In the genomic region with DNA sequence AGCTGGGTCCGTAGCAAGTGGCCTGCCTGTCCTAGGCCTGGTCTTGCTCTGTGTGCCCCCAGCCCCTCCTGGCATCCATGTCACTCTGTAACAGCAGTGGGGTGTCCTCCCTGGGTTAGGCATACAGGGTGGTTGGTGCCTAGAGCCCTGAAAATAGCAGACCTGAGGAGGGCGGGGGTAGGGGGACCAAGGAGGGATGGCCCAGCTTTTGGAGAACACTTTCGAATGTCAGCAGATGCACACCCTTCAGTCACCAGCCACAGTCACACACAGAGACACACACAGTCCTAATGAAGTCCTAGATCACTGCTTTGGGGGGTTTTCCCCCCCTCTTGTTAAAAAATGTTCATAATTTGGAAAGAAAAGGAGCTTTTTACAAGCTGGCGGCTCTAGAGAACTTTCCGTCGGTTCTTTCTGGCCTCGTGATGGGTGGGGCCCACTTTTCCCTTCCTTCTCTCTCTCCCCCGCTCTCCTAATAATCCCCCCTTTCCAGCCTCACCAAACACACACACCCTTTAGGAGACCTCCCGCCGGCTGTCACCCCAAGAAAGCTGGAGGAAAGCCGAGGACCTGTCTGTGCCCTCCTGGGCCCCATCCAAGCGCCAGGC, we compare ENCODE assay signal across 10 cellular contexts. TPM values are rescaled to one million over a fixed set of nuclear protein-coding genes. Genes with fewer than 3 reads are reported as not detected.
DNase-seq lines count a peak whose midpoint lies in the region; ATAC-seq and TF ChIP-seq lines count a peak whose summit lies in the region.
"Had no signal": no experiment of that assay in that cellular context is flagged by ENCODE, and none has a peak within 500 bp of the region (broad histone marks: within the 10 kb centered on the region; RNA-seq: fewer than 3 reads in every experiment).

No MANE protein-coding gene starts in this region.

- peaks cover 2% of the 10 kb centered on the region for H3K4me1 Mint-ChIP-seq in T-helper 2 cell treated with Interferon-gamma antibody and Interleukin-4, amounts not matched to agents 5 μg/mL and 100 μg/mL, for 36 hours (ENCODE audit: low read depth)

- TF ChIP-seq CTCF in IMR-90 (conservative IDR thresholded peaks at IDR 0.05; ENCODE audit: low read depth, low read length), result no peak

- H3K14ac ChIP-seq in IMR-90 (replicated peaks; ENCODE audit: low read depth, low read length), result peak overlapping the region; percentile 95

- dilution Hi-C loops in IMR-90 (cut with HindIII; ENCODE audit: low sequenced_read_pairs, unreplicated experiment), result no loop called here

- H3K27ac ChIP-seq in IMR-90 (ENCODE audit: insufficient read depth, low read length) (peak overlapping the region; percentile 100), duodenal mucosa (ENCODE audit: low read depth, low read length) (peak overlapping the region; percentile 58), mesodermal cell (ENCODE audit: low read depth, low read length, severe bottlenecking) (peak overlapping the region; percentile 88), temporal lobe (ENCODE audit: low read depth, low read length) (peak overlapping the region; percentile 90)

- H3K27me3 ChIP-seq in IMR-90 (ENCODE audit: control insufficient read depth, insufficient read depth, low read length) (no peaks in the 10 kb centered on the region), duodenal mucosa (ENCODE audit: control insufficient read depth in 1 of 2, insufficient read depth in 2 of 2, low read length in 2 of 2) (no peaks in the 10 kb centered on the region)

- H2AK9ac ChIP-seq in IMR-90 (replicated peaks; ENCODE audit: low read depth, low read length, poor library complexity), result peak overlapping the region; percentile 100

- 0% methylated on average over 2 of the region's 12 CpGs; no CpG with 5 or more reads in 1 of the 2 experiments for WGBS in IMR-90 (ENCODE audit: extremely low coverage in 2 of 2, insufficient read length in 1 of 2), 2 experiments
- WGBS in mesodermal cell (ENCODE audit: insufficient coverage in 2 of 2), 2 experiments, result 32 to 41% methylated on average over 5 to 10 of the region's 12 CpGs

- H2BK15ac ChIP-seq in IMR-90 (ENCODE audit: low read depth, low read length), result peak overlapping the region; percentile 99

- peak overlapping the region; percentile 100 for H3K4ac ChIP-seq in IMR-90 (ENCODE audit: low read depth, low read length)

- H2AK5ac ChIP-seq in IMR-90 (ENCODE audit: low read depth, low read length), result peak overlapping the region; percentile 100

- peak overlapping the region; percentile 41 for H3K4me2 ChIP-seq in IMR-90 (ENCODE audit: low read depth, low read length)

- peaks cover 7% of the 10 kb centered on the region; the same call in 1 of the 2 replicates for H3K36me3 ChIP-seq in IMR-90 (ENCODE audit: control insufficient read depth, insufficient read depth, low read length)
- H3K36me3 ChIP-seq in duodenal mucosa (ENCODE audit: control insufficient read depth in 1 of 2, insufficient read depth in 2 of 2, low read length in 2 of 2), result no peaks in the 10 kb centered on the region
- H3K36me3 ChIP-seq in mesodermal cell (ENCODE audit: control insufficient read depth, insufficient read depth, low read length), result no peaks in the 10 kb centered on the region

- H2AFZ ChIP-seq in IMR-90 (replicated peaks; ENCODE audit: low read length, poor library complexity), result peak overlapping the region; percentile 80

- H3K4me3 ChIP-seq in IMR-90 (ENCODE audit: insufficient read depth, low read depth, low read length), result no peak overlapping the region
- H3K4me3 ChIP-seq in duodenal mucosa (ENCODE audit: low read depth in 1 of 2, low read length in 2 of 2), result no peak overlapping the region
- H3K4me3 ChIP-seq in mesodermal cell (ENCODE audit: extremely low read depth, insufficient read depth, low read length, poor library complexity, severe bottlenecking), result no peak overlapping the region

- H4K91ac ChIP-seq in IMR-90 (ENCODE audit: insufficient read depth, low read depth, low read length), result peak overlapping the region; percentile 99

- H2BK120ac ChIP-seq in IMR-90 (ENCODE audit: low read depth, low read length), result peak overlapping the region; percentile 100

- peaks cover 44% of the 10 kb centered on the region for H3K9me1 ChIP-seq in IMR-90 (ENCODE audit: insufficient read depth, low read length)

- H3K36me3 Mint-ChIP-seq in T-helper 2 cell treated with Interferon-gamma antibody and Interleukin-4, amounts not matched to agents 5 μg/mL and 100 μg/mL, for 36 hours (ENCODE audit: low read depth), result no peaks in the 10 kb centered on the region
- H3K36me3 Mint-ChIP-seq: T-cell had no signal

- H4K8ac ChIP-seq in IMR-90 (ENCODE audit: low read depth in 2 of 2, low read length in 2 of 2), result peak overlapping the region; percentile 99 to 100

- TF ChIP-seq RAD21 in IMR-90 (IDR thresholded peaks at IDR 0.05; ENCODE audit: low read length), result no peak

- peak overlapping the region; percentile 89 for H3K56ac ChIP-seq in IMR-90 (ENCODE audit: extremely low read depth, insufficient read depth, low read length)

- no peak for DNase-seq in IMR-90
- DNase-seq in DMS79 (lab: John Stamatoyannopoulos, UW), result no peak
- no peak for DNase-seq in NCI-H446 treated with DMSO at 0.1 percent for 48 hours (lab: John Stamatoyannopoulos, UW)
- no peak for DNase-seq in T-helper 2 cell treated with Interferon-gamma antibody and Interleukin-4, amounts not matched to agents 5 μg/mL and 100 μg/mL, for 36 hours (ENCODE audit: low spot score)
- DNase-seq: stimulated activated naive CD4-positive, alpha-beta T cell treated with Interleukin-2 at 50 U/mL for 16 hours; T-cell had no signal

- no TSS peak for BruUV-seq in IMR-90 (replicated peaks; lab: Mats Ljungman, UMichigan)

- no peak for TF ChIP-seq POLR2A in IMR-90 (IDR thresholded peaks at IDR 0.05; ENCODE audit: low read depth, low read length)

- peaks cover 14% of the 10 kb centered on the region for H3K27me3 Mint-ChIP-seq in T-helper 2 cell treated with Interferon-gamma antibody and Interleukin-4, amounts not matched to agents 5 μg/mL and 100 μg/mL, for 36 hours (ENCODE audit: low read depth)

- ATAC-seq in IMR-90 (ENCODE audit: low read depth), result peak; percentile 1; the same call in 1 of the 2 replicates
- no peak for ATAC-seq in HG02571 (IDR thresholded peaks at IDR 0.05; ENCODE audit: unreplicated experiment)
- ATAC-seq: T-cell had no signal

- H3K9me3 ChIP-seq in IMR-90 (ENCODE audit: control insufficient read depth, insufficient read depth, low read length) (no peaks in the 10 kb centered on the region), duodenal mucosa (ENCODE audit: control insufficient read depth in 1 of 2, low read length in 2 of 2) (no peaks in the 10 kb centered on the region), mesodermal cell (ENCODE audit: control insufficient read depth, low read length) (no peaks in the 10 kb centered on the region)

- H4K5ac ChIP-seq in IMR-90 (ENCODE audit: low read depth, low read length), result peak overlapping the region; percentile 98

- peak overlapping the region; percentile 95 for H3K23ac ChIP-seq in IMR-90 (ENCODE audit: low read depth, low read length)

- peak overlapping the region; percentile 85 for H3K9ac ChIP-seq in IMR-90 (ENCODE audit: low read depth, low read length)
- H3K9ac ChIP-seq in duodenal mucosa (ENCODE audit: low read depth in 1 of 2, low read length in 2 of 2), result peak overlapping the region; percentile 12 to 32

- H3K27ac Mint-ChIP-seq in T-helper 2 cell treated with Interferon-gamma antibody and Interleukin-4, amounts not matched to agents 5 μg/mL and 100 μg/mL, for 36 hours, result no peak overlapping the region
- H3K27ac Mint-ChIP-seq: T-cell had no signal

- in situ Hi-C loops in IMR-90 (cut with MboI; ENCODE audit: low sequenced_read_pairs), result no loop called here

- peak overlapping the region; percentile 99 for H3K18ac ChIP-seq in IMR-90 (ENCODE audit: low read depth, low read length)

- CTCF ChIA-PET in IMR-90 (lab: Yijun Ruan, JAX), result interaction anchor here (0.6 to 2.7 kb wide), 3 partner anchors 21 to 89 kb away, joined by 3 to 13 read pairs (median 7); no protein-coding TSS in a partner anchor

- H3K9me3 Mint-ChIP-seq in T-helper 2 cell treated with Interferon-gamma antibody and Interleukin-4, amounts not matched to agents 5 μg/mL and 100 μg/mL, for 36 hours, result no peaks in the 10 kb centered on the region
- H3K9me3 Mint-ChIP-seq: T-cell had no signal

- H3K4me1 ChIP-seq in IMR-90 (ENCODE audit: control insufficient read depth, insufficient read depth, low read length), result peaks cover 72% of the 10 kb centered on the region
- peaks cover 70 to 73% of the 10 kb centered on the region in 2 donors for H3K4me1 ChIP-seq in duodenal mucosa (ENCODE audit: control insufficient read depth in 1 of 2, insufficient read depth in 2 of 2, low read length in 2 of 2)
- peaks cover 75% of the 10 kb centered on the region for H3K4me1 ChIP-seq in mesodermal cell (ENCODE audit: control insufficient read depth, insufficient read depth, low read length, poor library complexity, severe bottlenecking)

- H3K4me3 Mint-ChIP-seq in T-helper 2 cell treated with Interferon-gamma antibody and Interleukin-4, amounts not matched to agents 5 μg/mL and 100 μg/mL, for 36 hours, result no peak overlapping the region
- H3K4me3 Mint-ChIP-seq: T-cell had no signal

- POLR2A ChIA-PET in IMR-90 (lab: Charles Lee; ENCODE audit: unreplicated experiment), result interaction anchor here (0.6 to 1.3 kb wide), 4 partner anchors 10 to 32 kb away, joined by 4 to 11 read pairs (median 6); no protein-coding TSS in a partner anchor

- peak overlapping the region; percentile 100 for H2BK5ac ChIP-seq in IMR-90 (ENCODE audit: low read depth, low read length, poor library complexity, severe bottlenecking)

- H3K79me1 ChIP-seq in IMR-90 (ENCODE audit: low read depth in 1 of 2, low read length in 2 of 2), result peaks cover 44 to 89% of the 10 kb centered on the region in 2 experiments

- H2BK20ac ChIP-seq in IMR-90 (ENCODE audit: low read depth, low read length), result peak overlapping the region; percentile 95

- peaks cover 14% of the 10 kb centered on the region; the same call in 1 of the 2 replicates for H4K20me1 ChIP-seq in IMR-90 (ENCODE audit: insufficient read depth, low read length)

- intact Hi-C loops in IMR-90 (cut with micrococcal nuclease), result no loop called here

TF ChIP-seq in IMR-90, 13 proteins besides CTCF, POLR2A, EP300 and RAD21 (continues in another document):
- no peak for TF ChIP-seq CEBPB (IDR thresholded peaks at IDR 0.05; ENCODE audit: low read depth, low read length)
- no peak for TF ChIP-seq MAZ (IDR thresholded peaks at IDR 0.05; ENCODE audit: borderline replicate concordance, low read depth, low read length)

RNA-seq across cellular contexts. Expression of gene LYL1, which starts 47.9 kb away (rescaled TPM):
- total RNA-seq in IMR-90 (2012; rRNA removed) (0.28 and 0.36 TPM in 2 replicates), temporal lobe (1.2 TPM)
- polyA plus RNA-seq in IMR-90 (2012; rRNA removed), result 0.39 and 0.63 TPM in 2 replicates
- 0.17 and 0.64 TPM in 2 replicates for polyA plus RNA-seq in IMR-90 (2012; cell fraction: cytosol; rRNA removed)
- polyA plus RNA-seq in IMR-90 (2012; cell fraction: nucleus; rRNA removed; ENCODE audit: low replicate concordance), result 0.56 and 1.4 TPM in 2 replicates
- polyA plus RNA-seq in mesodermal cell (2013, experiment 1 of 2), result 14.3 TPM
- 10.6 TPM for polyA plus RNA-seq in mesodermal cell (2013, experiment 2 of 2)

RNA-seq across cellular contexts. Expression of gene NFIX, which starts 59.4 kb away (rescaled TPM):
- 10.0 and 10.2 TPM in 2 replicates for total RNA-seq in IMR-90 (2012; rRNA removed)
- polyA plus RNA-seq in IMR-90 (2012; rRNA removed), result 46.9 and 47.7 TPM in 2 replicates
- 34.3 and 53.4 TPM in 2 replicates for polyA plus RNA-seq in IMR-90 (2012; cell fraction: cytosol; rRNA removed)
- polyA plus RNA-seq in IMR-90 (2012; cell fraction: nucleus; rRNA removed; ENCODE audit: low replicate concordance), result 34.8 and 48.3 TPM in 2 replicates
- polyA plus RNA-seq in mesodermal cell (2013, experiment 1 of 2), result 0.04 TPM
- polyA plus RNA-seq in mesodermal cell (2013, experiment 2 of 2), result 0.15 TPM
- total RNA-seq in temporal lobe, result 185 TPM

Comparison
In these comparisons a context has a peak if more than half of its experiments do, and no peak if none do; other contexts are left out.
1. RNA of gene NFIX, which starts 59.4 kb away (total RNA-seq): 185 TPM in temporal lobe (single experiment); 10.0 to 10.2 TPM in IMR-90; every median in the first group is over 10 times any median in the second.
2. Peak in every context shown above with its lines, with median percentiles within 50 percentile points of each other: H3K27ac ChIP-seq.